9 cellular contexts compared by ENCODE assay signal in genomic region chr6:90403489-90404381, GRCh38.
DNase-seq lines count a peak whose midpoint lies in the region; ATAC-seq, FAIRE-seq and TF ChIP-seq lines count a peak whose summit lies in the region.
"Had no signal": no experiment of that assay in that cellular context is flagged by ENCODE, and none has a peak within 500 bp of the region (broad histone marks: within the 10 kb centered on the region; RNA-seq: fewer than 3 reads in every experiment).

No MANE protein-coding gene starts in this region.

- H4K8ac ChIP-seq in mesenchymal stem cell (ENCODE audit: low read length), result no peak overlapping the region

- no peaks in the 10 kb centered on the region for H3K36me3 Mint-ChIP-seq in CD4-positive, CD25-positive, alpha-beta regulatory T cell

- no peaks in the 10 kb centered on the region for H3K36me3 ChIP-seq in CD4-positive, CD25-positive, alpha-beta regulatory T cell (ENCODE audit: control insufficient read depth, insufficient read depth, low read length)
- H3K36me3 ChIP-seq in mesenchymal stem cell (ENCODE audit: control insufficient read depth in 1 of 2, insufficient read depth in 2 of 2, low read depth in 1 of 2, low read length in 2 of 2), result no peaks in the 10 kb centered on the region
- H3K36me3 ChIP-seq in small intestine (ENCODE audit: control insufficient read depth in 2 of 2, insufficient read depth in 2 of 2, low read length in 2 of 2), result no peaks in the 10 kb centered on the region
- no peaks in the 10 kb centered on the region for H3K36me3 ChIP-seq in aorta (ENCODE audit: control insufficient read depth in 1 of 2, insufficient read depth in 2 of 2, low read length in 1 of 2)

- peak overlapping the region; percentile 78 for H3K27ac ChIP-seq in CD4-positive, CD25-positive, alpha-beta regulatory T cell (ENCODE audit: insufficient read depth, low read length, poor library complexity, severe bottlenecking)
- no peak overlapping the region for H3K27ac ChIP-seq in mesenchymal stem cell (ENCODE audit: low read length, poor library complexity, severe bottlenecking)
- H3K27ac ChIP-seq in small intestine (ENCODE audit: low read depth in 1 of 2, low read length in 1 of 2), result no peak overlapping the region
- no peak overlapping the region for H3K27ac ChIP-seq in aorta (ENCODE audit: low read depth in 1 of 2, low read length in 2 of 2)
- no peak overlapping the region for H3K27ac ChIP-seq in RWPE1

- H2BK15ac ChIP-seq in mesenchymal stem cell (ENCODE audit: low read depth, poor library complexity, severe bottlenecking), result no peak overlapping the region

- 39% methylated on average over 16 of the region's 18 CpGs for WGBS in mesenchymal stem cell
- 57 to 63% (median 58%) methylated on average over 18 of the region's 18 CpGs for WGBS in small intestine, 3 donors
- 65 to 67% methylated on average over 18 of the region's 18 CpGs for WGBS in aorta, 2 donors

- H2AK5ac ChIP-seq in mesenchymal stem cell (ENCODE audit: low read length, severe bottlenecking), result no peak overlapping the region

- peaks cover 9 to 70% (median 53%) of the 10 kb centered on the region in 4 donors for H3K4me1 Mint-ChIP-seq in CD4-positive, CD25-positive, alpha-beta regulatory T cell

- H2BK120ac ChIP-seq in mesenchymal stem cell (ENCODE audit: low read depth, low read length), result no peak overlapping the region

- H3K4me2 ChIP-seq in mesenchymal stem cell (ENCODE audit: low read length, poor library complexity, severe bottlenecking), result no peak overlapping the region

- peak overlapping the region in 1 of 2 experiments; percentile 51 for H3K14ac ChIP-seq in mesenchymal stem cell (ENCODE audit: low read length in 2 of 2)

- no peak overlapping the region for H2BK5ac ChIP-seq in mesenchymal stem cell (ENCODE audit: low read depth, low read length, poor library complexity, severe bottlenecking)

- no peak for ATAC-seq in CD4-positive, CD25-positive, alpha-beta regulatory T cell (ENCODE audit: low read depth in 2 of 2)
- ATAC-seq in aorta (ENCODE audit: low FRiP score), result no peak
- ATAC-seq in GM21367 (IDR thresholded peaks at IDR 0.05; ENCODE audit: unreplicated experiment), result no peak

- H4K91ac ChIP-seq in mesenchymal stem cell (ENCODE audit: low read length), result no peak overlapping the region

- no peak for FAIRE-seq in small intestine (lab: Jason Lieb, UNC)

- no peak overlapping the region for H3K18ac ChIP-seq in mesenchymal stem cell (ENCODE audit: low read depth in 1 of 2, low read length in 2 of 2)

- peak overlapping the region in 1 of 2 experiments; percentile 64 for H3K23ac ChIP-seq in mesenchymal stem cell (ENCODE audit: low read length in 2 of 2)

- CTCF ChIA-PET in RWPE1 (lab: Yijun Ruan, JAX), result interaction anchor here (0.6 to 1.4 kb wide), 4 partner anchors 11 to 533 kb away, joined by 3 to 4 read pairs (median 3); no protein-coding TSS in a partner anchor

- peak overlapping the region; percentile 92 to 98 (median 97) for H3K27ac Mint-ChIP-seq in CD4-positive, CD25-positive, alpha-beta regulatory T cell

- POLR2A ChIA-PET in RWPE1 (lab: Yijun Ruan, JAX; ENCODE audit: low non-redundant PET), result no interaction called here

- no peaks in the 10 kb centered on the region for H3K27me3 ChIP-seq in CD4-positive, CD25-positive, alpha-beta regulatory T cell (ENCODE audit: control insufficient read depth, insufficient read depth, low read length)
- H3K27me3 ChIP-seq in mesenchymal stem cell (ENCODE audit: control insufficient read depth in 1 of 2, insufficient read depth in 1 of 2, low read length in 2 of 2) (peaks cover 3 to 24% of the 10 kb centered on the region in 2 experiments), small intestine (ENCODE audit: control insufficient read depth in 2 of 2, insufficient read depth in 2 of 2, low read length in 2 of 2) (no peaks in the 10 kb centered on the region), aorta (ENCODE audit: control insufficient read depth in 1 of 2, insufficient read depth in 2 of 2, low read length in 1 of 2) (peaks cover 0 to 2% of the 10 kb centered on the region in 2 donors)

- no peak for TF ChIP-seq CTCF in RWPE1 (conservative IDR thresholded peaks at IDR 0.05; ENCODE audit: low read depth)

- H2AFZ ChIP-seq in mesenchymal stem cell (ENCODE audit: low read depth, low read length), result peak overlapping the region; percentile 43

- H3K9me3 ChIP-seq in CD4-positive, CD25-positive, alpha-beta regulatory T cell (ENCODE audit: control insufficient read depth in 2 of 2, low read length in 2 of 2), result no peaks in the 10 kb centered on the region
- H3K9me3 ChIP-seq in mesenchymal stem cell (ENCODE audit: control insufficient read depth, low read length), result no peaks in the 10 kb centered on the region
- no peaks in the 10 kb centered on the region for H3K9me3 ChIP-seq in small intestine (ENCODE audit: control insufficient read depth, low read depth)
- H3K9me3 ChIP-seq in aorta (ENCODE audit: control insufficient read depth, low read length), result no peaks in the 10 kb centered on the region

- intact Hi-C loops in aorta (cut with DNase I), result no loop called here

- H2BK12ac ChIP-seq in mesenchymal stem cell (ENCODE audit: low read length in 2 of 2), result no peak overlapping the region

- no peaks in the 10 kb centered on the region for H3K79me1 ChIP-seq in mesenchymal stem cell (replicated peaks; ENCODE audit: low read length, poor library complexity, severe bottlenecking)

- peaks cover 47% of the 10 kb centered on the region for H3K4me1 ChIP-seq in CD4-positive, CD25-positive, alpha-beta regulatory T cell (ENCODE audit: control insufficient read depth, insufficient read depth, low read length, poor library complexity, severe bottlenecking)
- peaks cover 6% of the 10 kb centered on the region for H3K4me1 ChIP-seq in mesenchymal stem cell (ENCODE audit: control insufficient read depth, insufficient read depth, low read depth, low read length)
- H3K4me1 ChIP-seq in small intestine (ENCODE audit: control insufficient read depth in 2 of 2, insufficient read depth in 1 of 2, low read depth in 1 of 2, low read length in 1 of 2), result no peaks in the 10 kb centered on the region
- H3K4me1 ChIP-seq in aorta (ENCODE audit: control insufficient read depth in 1 of 2, insufficient read depth in 2 of 2, low read length in 2 of 2), result no peaks in the 10 kb centered on the region

- no peak overlapping the region for H3K4me3 ChIP-seq in CD4-positive, CD25-positive, alpha-beta regulatory T cell (ENCODE audit: low read depth, low read length)
- H3K4me3 ChIP-seq in mesenchymal stem cell (ENCODE audit: insufficient read depth in 1 of 2, low read depth in 1 of 2, low read length in 2 of 2), result no peak overlapping the region
- H3K4me3 ChIP-seq in small intestine (ENCODE audit: low read depth in 1 of 2, low read length in 2 of 2), result no peak overlapping the region
- no peak overlapping the region for H3K4me3 ChIP-seq in aorta (ENCODE audit: low read length in 2 of 2)

- no peaks in the 10 kb centered on the region for H3K9me3 Mint-ChIP-seq in CD4-positive, CD25-positive, alpha-beta regulatory T cell

- peak overlapping the region in 3 of 4 donors; percentile 34 to 86 (median 79) for H3K4me3 Mint-ChIP-seq in CD4-positive, CD25-positive, alpha-beta regulatory T cell

- no peak overlapping the region for H3K9ac ChIP-seq in mesenchymal stem cell (ENCODE audit: low read length)

- peaks cover 4% of the 10 kb centered on the region for H3K27me3 Mint-ChIP-seq in CD4-positive, CD25-positive, alpha-beta regulatory T cell

- no peak for DNase-seq in CD4-positive, CD25-positive, alpha-beta regulatory T cell
- DNase-seq in NCI-H1048 (lab: John Stamatoyannopoulos, UW) (peak; percentile 10), brain pericyte (ENCODE audit: low read depth, low spot score) (peak; percentile 63), mesenchymal stem cell (peak; percentile 56), small intestine (no peak), aorta (no peak), RWPE1 (ENCODE audit: low spot score) (no peak)
- DNase-seq: activated CD4-positive, alpha-beta T cell treated with anti-CD3 and anti-CD28 coated beads for 48 hours had no signal

- no peak overlapping the region for H3K4ac ChIP-seq in mesenchymal stem cell (ENCODE audit: low read depth in 1 of 2, low read length in 2 of 2)

Comparison
In these comparisons a context has a peak if more than half of its experiments do, and no peak if none do; other contexts are left out.
1. DNase-seq: peak in NCI-H1048 (single experiment), brain pericyte (single experiment) and mesenchymal stem cell (single experiment); none in CD4-positive, CD25-positive, alpha-beta regulatory T cell (0 of 3), small intestine (single experiment), aorta (0 of 2) and RWPE1 (single experiment).